20 cellular contexts compared by ENCODE assay signal in the genomic region with DNA sequence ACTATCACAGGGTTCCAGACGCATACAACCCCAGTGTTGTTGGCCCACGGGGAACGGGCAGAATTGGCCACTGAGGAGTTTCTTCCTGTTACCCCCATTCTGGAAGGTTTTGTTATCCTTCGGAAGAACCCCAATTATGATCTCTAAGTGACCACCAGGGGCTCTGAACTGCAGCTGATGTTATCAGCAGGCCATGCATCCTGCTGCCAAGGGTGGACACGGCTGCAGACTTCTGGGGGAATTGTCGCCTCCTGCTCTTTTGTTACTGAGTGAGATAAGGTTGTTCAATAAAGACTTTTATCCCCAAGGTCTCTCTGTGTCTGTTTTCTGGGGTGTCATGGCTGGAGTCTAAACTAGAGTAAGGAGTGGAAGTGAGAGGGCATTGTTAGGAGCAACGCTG. TPM values are rescaled to one million over a fixed set of nuclear protein-coding genes. Genes with fewer than 3 reads are reported as not detected.
DNase-seq lines count a peak whose midpoint lies in the region; ATAC-seq and TF ChIP-seq lines count a peak whose summit lies in the region.
"Had no signal": no experiment of that assay in that cellular context is flagged by ENCODE, and none has a peak within 500 bp of the region (broad histone marks: within the 10 kb centered on the region; RNA-seq: fewer than 3 reads in every experiment).

No MANE protein-coding gene starts in this region.

- H3K4me3 ChIP-seq in BE2C (ENCODE audit: low read depth, low read length) (no peak overlapping the region), NB4 (ENCODE audit: low read depth, low read length) (no peak overlapping the region), choroid plexus epithelial cell (ENCODE audit: low read depth, low read length) (no peak overlapping the region)
- H3K4me3 ChIP-seq: tibial nerve had no signal

- TF ChIP-seq POLR2A in NB4 (IDR thresholded peaks at IDR 0.05; ENCODE audit: extremely low read depth, insufficient read length): no peak

- H3K4me1 ChIP-seq in BE2C: peaks cover 7% of the 10 kb centered on the region

- DNase-seq in BE2C (peak; percentile 41), NB4 (ENCODE audit: low read depth) (no peak), choroid plexus epithelial cell (ENCODE audit: low read depth) (no peak), AG20443 (ENCODE audit: low spot score) (no peak), putamen (ENCODE audit: low spot score) (no peak)
- DNase-seq: activated CD4-positive, alpha-beta T cell treated with anti-CD3 and anti-CD28 coated beads, Interleukin-2, amount 10 ng/mL, durations not matched to agents 24 days and 14 days; activated CD8-positive, alpha-beta memory T cell treated with anti-CD3 and anti-CD28 coated beads, Interleukin-2, amount 50 U/mL, for 48 hours; activated gamma-delta T cell treated with Interleukin-2 at 50 U/mL for 16 hours; amygdala; CD8-positive, alpha-beta memory T cell; central memory CD4-positive, alpha-beta T cell; mesenchymal stem cell; naive thymus-derived CD4-positive, alpha-beta T cell; NCI-H187 treated with DMSO at 0.1 percent for 48 hours; NCI-H446; RPMI8226; stimulated activated CD4-positive, alpha-beta T cell treated with anti-CD3 and anti-CD28 coated beads, Interleukin-1b, Interleukin-23, amount 100 ng/mL, for 48 hours had no signal

- ATAC-seq in HG03280 (IDR thresholded peaks at IDR 0.05; ENCODE audit: unreplicated experiment): no peak
- ATAC-seq: HCT116; naive thymus-derived CD4-positive, alpha-beta T cell had no signal

- H3K36me3 ChIP-seq in BE2C: peaks cover 50% of the 10 kb centered on the region

- no peaks in the 10 kb centered on the region for H3K27me3 ChIP-seq in BE2C
- H3K27me3 ChIP-seq: tibial nerve had no signal

- no peaks in the 10 kb centered on the region for H3K9me3 ChIP-seq in BE2C
- H3K9me3 ChIP-seq: tibial nerve had no signal

- TF ChIP-seq CTCF in BE2C (IDR thresholded peaks at IDR 0.05; ENCODE audit: low read depth, low read length): peak; percentile 32
- peak; percentile 6 for TF ChIP-seq CTCF in NB4 (IDR thresholded peaks at IDR 0.05; ENCODE audit: low read depth, low read length)
- peak; percentile 13 for TF ChIP-seq CTCF in choroid plexus epithelial cell (conservative IDR thresholded peaks at IDR 0.05; ENCODE audit: low read depth, low read length)

RNA-seq across cellular contexts. Expression of a gene that starts 5.7 kb away (rescaled TPM):
- polyA plus RNA-seq in BE2C (2012; ENCODE audit: insufficient read depth, insufficient read length, low read depth): 549 TPM

RNA-seq across cellular contexts. Expression of a gene that starts 9.7 kb away (rescaled TPM):
- 356 TPM for polyA plus RNA-seq in BE2C (2012; ENCODE audit: insufficient read depth, insufficient read length, low read depth)

RNA-seq across cellular contexts. Expression of a gene that starts 28.7 kb away (rescaled TPM):
- polyA plus RNA-seq in BE2C (2012; ENCODE audit: insufficient read depth, insufficient read length, low read depth): 36.2 TPM

RNA-seq across cellular contexts. Expression of a gene that starts 32.9 kb away (rescaled TPM):
- polyA plus RNA-seq in BE2C (2012; ENCODE audit: insufficient read depth, insufficient read length, low read depth): 2.0 TPM
- polyA plus RNA-seq: CD8-positive, alpha-beta memory T cell; naive thymus-derived CD4-positive, alpha-beta T cell had no signal

RNA-seq across cellular contexts. Expression of a gene that starts 47.4 kb away (rescaled TPM):
- polyA plus RNA-seq in BE2C (2012; ENCODE audit: insufficient read depth, insufficient read length, low read depth): 12.8 TPM
- polyA plus RNA-seq: CD8-positive, alpha-beta memory T cell; naive thymus-derived CD4-positive, alpha-beta T cell had no signal
